In genomic region chr3:49721861-49722781, GRCh38 we compare ENCODE assay signal across 1 cellular context.
TF ChIP-seq lines count a peak whose summit lies in the region.

No MANE protein-coding gene starts in this region.

TF ChIP-seq in GM12878, 131 proteins besides CTCF, POLR2A, EP300 and RAD21:
- TF ChIP-seq BMI1 (IDR thresholded peaks at IDR 0.05; ENCODE audit: borderline replicate concordance) (no peak), EED (IDR thresholded peaks at IDR 0.05; ENCODE audit: low read depth) (no peak), CEBPB (IDR thresholded peaks at IDR 0.05; ENCODE audit: borderline replicate concordance in 1 of 2, low read depth in 2 of 2, low read length in 2 of 2) (no peak)
